Comparison of ENCODE assay signal across 16 cellular contexts in genomic region chr6:169454872-169455204, GRCh38.
DNase-seq lines count a peak whose midpoint lies in the region; ATAC-seq and TF ChIP-seq lines count a peak whose summit lies in the region.
"Had no signal": no experiment of that assay in that cellular context is flagged by ENCODE, and none has a peak within 500 bp of the region (broad histone marks: within the 10 kb centered on the region; RNA-seq: fewer than 3 reads in every experiment).

No MANE protein-coding gene starts in this region.

- in situ Hi-C loops in mammary epithelial cell (cut with MboI; ENCODE audit: low sequenced_read_pairs in 2 of 2) = no loop called here

- H3K27ac ChIP-seq in breast epithelium (peak overlapping the region; percentile 82 to 96), mammary epithelial cell (ENCODE audit: insufficient read depth, low read depth, low read length) (no peak overlapping the region), hepatocyte (peak overlapping the region; percentile 53), skin epidermis (peak overlapping the region in 16 of 21 experiments; percentile 9 to 89 (median 58))
- H3K27ac ChIP-seq: 22Rv1 had no signal

- no peak overlapping the region for H3K4me2 ChIP-seq in mammary epithelial cell (ENCODE audit: insufficient read depth, low read depth, low read length)
- H3K4me2 ChIP-seq in hepatocyte = no peak overlapping the region
- H3K4me2 ChIP-seq: GM23338, SK-N-SH had no signal

- H3K4me1 ChIP-seq in breast epithelium = no peaks in the 10 kb centered on the region
- peaks cover 11% of the 10 kb centered on the region for H3K4me1 ChIP-seq in mammary epithelial cell (ENCODE audit: insufficient read depth, low read length)
- H3K4me1 ChIP-seq in hepatocyte (ENCODE audit: insufficient read depth) = peaks cover 9% of the 10 kb centered on the region

- H3K27me3 ChIP-seq in breast epithelium (no peaks in the 10 kb centered on the region), mammary epithelial cell (ENCODE audit: insufficient read depth, low read length) (no peaks in the 10 kb centered on the region), hepatocyte (no peaks in the 10 kb centered on the region)

- TF ChIP-seq CTCF in breast epithelium (IDR thresholded peaks at IDR 0.05) (no peak), mammary epithelial cell (conservative IDR thresholded peaks at IDR 0.05 in 1 of 2, IDR thresholded peaks at IDR 0.05 in 1 of 2; ENCODE audit: extremely low read depth in 1 of 2, insufficient read depth in 1 of 2, low read depth in 1 of 2, low read length in 2 of 2) (no peak), hepatocyte (IDR thresholded peaks at IDR 0.05; ENCODE audit: poor library complexity) (no peak)

- CTCF ChIA-PET in mammary epithelial cell (lab: Charles Lee; ENCODE audit: low non-redundant PET) = no interaction called here

- BruUV-seq in mammary epithelial cell (replicated peaks; lab: Mats Ljungman, UMichigan) = no TSS peak

- intact Hi-C loops in breast epithelium (cut with DNase I; ENCODE audit: low total_unique reads) = no loop called here
- intact Hi-C loops in mammary epithelial cell (cut with micrococcal nuclease) = no loop called here

- DNase-seq in breast epithelium (ENCODE audit: low spot score in 2 of 2) = no peak
- no peak for DNase-seq in mammary epithelial cell
- DNase-seq in hepatocyte (ENCODE audit: low spot score) = no peak
- no peak for DNase-seq in RPMI8226
- DNase-seq: COR-L47, KG1, NCI-H1105 treated with DMSO at 0.1 percent for 48 hours, NCI-H1694, SHP77, SK-N-SH had no signal

- H3K79me2 ChIP-seq in mammary epithelial cell (ENCODE audit: insufficient read depth, low read length) (no peaks in the 10 kb centered on the region), hepatocyte (no peaks in the 10 kb centered on the region)

- 92% methylated on average over 9 of the region's 10 CpGs for WGBS in mammary epithelial cell (ENCODE audit: low coverage, missing lambda C conversion rate)
- WGBS in hepatocyte (ENCODE audit: low lambda C conversion rate, missing lambda C conversion rate) = 93% methylated on average over 10 of the region's 10 CpGs

- no peaks in the 10 kb centered on the region for H4K20me1 ChIP-seq in mammary epithelial cell (ENCODE audit: insufficient read depth, low read length)
- H4K20me1 ChIP-seq in hepatocyte (ENCODE audit: insufficient read depth, poor library complexity, severe bottlenecking) = no peaks in the 10 kb centered on the region

- dilution Hi-C loops in mammary epithelial cell (cut with HindIII; ENCODE audit: low sequenced_read_pairs) = loop anchor here (5.0 kb wide), 1 partner anchor 53 kb away; no protein-coding TSS in a partner anchor

- H3K4me3 ChIP-seq in breast epithelium = no peak overlapping the region
- H3K4me3 ChIP-seq in mammary epithelial cell (replicated peaks in 1 of 3; ENCODE audit: insufficient read depth in 1 of 3, low read depth in 2 of 3, low read length in 3 of 3) = no peak overlapping the region
- no peak overlapping the region for H3K4me3 ChIP-seq in hepatocyte
- no peak overlapping the region for H3K4me3 ChIP-seq in skin epidermis
- H3K4me3 ChIP-seq: GM23338 had no signal

- ATAC-seq in HG03378 (IDR thresholded peaks at IDR 0.05; ENCODE audit: unreplicated experiment) (no peak), GM21529 (IDR thresholded peaks at IDR 0.05; ENCODE audit: unreplicated experiment) (no peak), GM21576 (IDR thresholded peaks at IDR 0.05; ENCODE audit: unreplicated experiment) (no peak)
- ATAC-seq: GM23338 had no signal

- no peak overlapping the region for H3K9ac ChIP-seq in mammary epithelial cell (ENCODE audit: insufficient read depth, low read length)
- H3K9ac ChIP-seq: SK-N-SH had no signal

- H2AFZ ChIP-seq in mammary epithelial cell (ENCODE audit: low read depth, low read length) (no peak overlapping the region), hepatocyte (no peak overlapping the region)
- H2AFZ ChIP-seq: GM23338 had no signal

- H3K9me2 ChIP-seq in hepatocyte (replicated peaks; ENCODE audit: insufficient read depth) = no peaks in the 10 kb centered on the region
- H3K9me2 ChIP-seq: SK-N-SH had no signal

- H3K36me3 ChIP-seq in breast epithelium = no peaks in the 10 kb centered on the region
- no peaks in the 10 kb centered on the region for H3K36me3 ChIP-seq in mammary epithelial cell (ENCODE audit: insufficient read depth, low read length)
- no peaks in the 10 kb centered on the region for H3K36me3 ChIP-seq in hepatocyte (replicated peaks; ENCODE audit: insufficient read depth, low read depth)

- H3K9me3 ChIP-seq in breast epithelium = peaks cover 0 to 3% of the 10 kb centered on the region in 2 donors
- no peaks in the 10 kb centered on the region for H3K9me3 ChIP-seq in mammary epithelial cell (replicated peaks; ENCODE audit: insufficient read depth, low read length)
- no peaks in the 10 kb centered on the region for H3K9me3 ChIP-seq in hepatocyte (ENCODE audit: low read depth)

- no peak for TF ChIP-seq POLR2A in breast epithelium (IDR thresholded peaks at IDR 0.05)
